ENCODE assay signal across 1 cellular context in genomic region chr17:64847504-64848466, GRCh38.
A peak's percentile ranks its signal among the peaks of the same experiment; 100 is the strongest.
TF ChIP-seq lines count a peak whose summit lies in the region.

No MANE protein-coding gene starts in this region.

TF ChIP-seq in K562, 482 proteins besides CTCF, POLR2A, EP300 and RAD21 (continued from another document):
- TF ChIP-seq ZBTB33 (CRISPR knock-in tag; IDR thresholded peaks at IDR 0.05) (peak; percentile 78), SMC3 (conservative IDR thresholded peaks at IDR 0.05; ENCODE audit: insufficient read depth, low read depth, low read length) (peak; percentile 26; the same call in 1 of the 2 replicates)
